In the genomic region with DNA sequence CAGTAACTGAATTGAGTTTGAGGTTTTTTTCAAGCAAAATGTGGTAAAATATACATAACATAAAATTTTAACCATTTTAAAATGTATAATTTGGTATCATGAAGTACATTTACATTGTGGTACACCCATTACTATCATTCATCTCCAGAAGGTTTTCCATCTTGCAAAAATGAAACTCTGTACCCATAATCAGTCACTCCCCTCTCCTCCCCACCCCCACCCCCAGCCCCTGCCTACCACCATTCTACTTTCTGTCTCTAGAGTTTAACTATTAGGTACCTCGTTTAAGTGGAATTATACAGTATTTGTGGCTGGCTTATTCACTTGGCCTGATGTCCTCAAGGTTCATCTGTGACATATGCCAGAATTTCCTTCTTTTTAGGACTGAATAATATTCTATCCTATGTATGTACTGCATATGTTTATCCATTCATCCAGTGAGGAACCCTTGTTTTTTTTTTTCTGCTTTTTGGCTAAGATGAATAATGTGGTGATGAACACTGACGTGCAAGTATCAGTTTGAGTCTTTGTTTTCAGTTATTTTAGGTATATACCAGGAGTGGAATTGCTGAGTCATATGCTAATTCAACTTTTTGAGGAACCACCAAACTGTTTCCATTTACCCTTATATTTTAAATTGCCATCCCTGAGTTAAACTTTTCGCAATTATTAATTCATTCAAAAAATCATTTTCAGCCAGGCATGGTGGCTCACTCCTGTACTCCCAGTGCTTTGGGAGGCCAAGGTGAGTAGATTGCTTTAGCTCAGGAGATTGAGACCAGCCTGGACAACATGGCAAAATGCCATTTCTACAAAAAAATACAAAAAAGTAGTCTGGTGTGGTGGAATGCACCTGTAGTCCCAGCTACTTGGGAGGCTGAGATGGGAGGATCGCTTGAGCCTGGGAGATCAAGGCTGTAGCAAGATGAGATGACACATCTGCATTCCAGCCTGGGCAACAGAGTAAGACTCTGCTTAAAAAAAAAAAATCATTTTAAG, we compare ENCODE assay signal across 8 cellular contexts.
A peak's percentile ranks its signal among the peaks of the same experiment; 100 is the strongest.
DNase-seq lines count a peak whose midpoint lies in the region; ATAC-seq and TF ChIP-seq lines count a peak whose summit lies in the region.

No MANE protein-coding gene starts in this region.

- peak; percentile 88 for ATAC-seq in GM18519 (IDR thresholded peaks at IDR 0.05; ENCODE audit: low FRiP score, unreplicated experiment)
- ATAC-seq in HG02610 (IDR thresholded peaks at IDR 0.05; ENCODE audit: unreplicated experiment): peak; percentile 80

- TF ChIP-seq POLR2A in erythroblast (IDR thresholded peaks at IDR 0.05; ENCODE audit: low read length): no peak

- DNase-seq in NOMO-1 treated with DMSO at 0.1 percent for 48 hours (lab: John Stamatoyannopoulos, UW; ENCODE audit: unreplicated experiment) (peak; percentile 93), erythroblast (lab: John Stamatoyannopoulos, UW) (peak; percentile 61 to 62), LoVo (ENCODE audit: low spot score) (no peak), GOT3 (lab: John Stamatoyannopoulos, UW) (no peak), activated gamma-delta T cell treated with Interleukin-2 at 50 U/mL for 16 hours (no peak), NCI-H226 (no peak)

Comparison
In these comparisons a context has a peak if more than half of its experiments do, and no peak if none do; other contexts are left out.
1. DNase-seq: peak in NOMO-1 treated with DMSO at 0.1 percent for 48 hours (single experiment) and erythroblast (2 of 2); none in LoVo (single experiment), GOT3 (single experiment), activated gamma-delta T cell treated with Interleukin-2 at 50 U/mL for 16 hours (single experiment) and NCI-H226 (single experiment).